Comparison of ENCODE assay signal across 8 cellular contexts in the genomic region with DNA sequence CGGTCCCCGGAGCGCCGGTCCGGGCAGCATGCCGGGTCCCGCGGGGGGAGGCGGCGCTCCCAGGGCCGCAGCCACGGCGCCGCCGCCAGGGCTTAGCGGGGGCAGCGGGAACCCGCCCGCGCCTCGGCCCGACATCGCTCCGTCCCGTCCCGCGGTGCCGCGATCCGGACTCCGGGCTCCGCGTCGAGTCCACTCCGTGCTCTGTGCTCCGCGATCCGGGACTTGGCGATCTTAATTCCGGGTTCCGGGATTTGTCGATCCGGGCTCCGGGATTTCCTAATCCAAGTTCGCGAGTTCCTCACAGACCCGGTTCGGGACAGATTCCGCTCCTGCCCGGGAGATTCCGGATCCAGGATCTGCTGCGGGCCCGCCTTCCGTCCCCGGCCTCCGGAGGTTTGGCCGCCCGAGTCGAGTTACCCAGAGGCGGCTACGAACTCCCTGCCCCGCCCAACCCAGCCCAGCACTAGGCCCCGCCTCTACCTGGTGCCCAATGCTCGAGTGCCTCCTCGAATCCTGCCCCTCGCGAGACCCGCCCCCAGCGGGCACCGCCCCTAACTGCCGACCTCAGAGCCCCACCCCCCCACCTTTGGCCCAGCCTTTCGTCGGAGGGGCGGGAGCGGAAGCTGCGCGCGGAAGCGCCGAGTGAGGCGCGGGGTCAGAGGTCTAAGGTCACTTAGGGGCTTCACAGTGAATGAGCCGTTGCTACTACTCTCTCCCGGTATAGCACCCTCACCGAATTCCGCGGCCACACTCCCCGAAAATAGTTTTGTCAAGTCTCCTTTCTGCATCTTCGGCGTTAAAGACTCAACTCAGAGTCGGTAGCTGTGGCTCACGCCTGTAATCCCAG.
DNase-seq lines count a peak whose midpoint lies in the region; ATAC-seq lines count a peak whose summit lies in the region.

A gene (minus strand): TSS at position 146 of the 847 bp plus-strand sequence. CDS start 11 bp downstream, at position 135.

- H3K9me3 Mint-ChIP-seq in central memory CD8-positive, alpha-beta T cell, result no peaks in the 10 kb centered on the region

- peaks cover 16% of the 10 kb centered on the region for H3K36me3 Mint-ChIP-seq in central memory CD8-positive, alpha-beta T cell (ENCODE audit: insufficient read depth)

- peak within 1 kb of the TSS; percentile 93 for H3K27ac Mint-ChIP-seq in central memory CD8-positive, alpha-beta T cell (ENCODE audit: low read depth)

- DNase-seq in AG08396 (ENCODE audit: low spot score) (peak; percentile 98), NCI-H345 treated with DMSO at 0.1 percent for 48 hours (lab: John Stamatoyannopoulos, UW; ENCODE audit: unreplicated experiment) (peak; percentile 91), iris pigment epithelial cell (ENCODE audit: low read depth) (peak; percentile 100)
- peak; percentile 96 for DNase-seq in activated CD4-positive, CD25-positive, alpha-beta regulatory T cell treated with anti-CD3 and anti-CD28 coated beads, Interleukin-2, amount 50 U/mL, for 16 hours (ENCODE audit: low read depth, low spot score)
- peak; percentile 97 for DNase-seq in central memory CD8-positive, alpha-beta T cell (ENCODE audit: low spot score in 2 of 2)
- DNase-seq in stimulated activated CD4-positive, alpha-beta T cell treated with anti-CD3 and anti-CD28 coated beads, Interleukin-12 subunit alpha, Interleukin-12 subunit beta, amount 100 ng/mL, for 4 hours, result peak; percentile 99

- peak; percentile 78 for ATAC-seq in GM19025 (IDR thresholded peaks at IDR 0.05; ENCODE audit: low read depth, unreplicated experiment)
- ATAC-seq in HG03342 (IDR thresholded peaks at IDR 0.05; ENCODE audit: unreplicated experiment), result peak; percentile 73
- ATAC-seq in central memory CD8-positive, alpha-beta T cell (replicated peaks; ENCODE audit: extremely low read depth, poor library complexity, severe bottlenecking), result peak; percentile 91

- peak within 1 kb of the TSS; percentile 93 for H3K4me3 Mint-ChIP-seq in central memory CD8-positive, alpha-beta T cell

- H3K4me1 Mint-ChIP-seq in central memory CD8-positive, alpha-beta T cell, result peaks cover 36% of the 10 kb centered on the region

- no peaks in the 10 kb centered on the region for H3K27me3 Mint-ChIP-seq in central memory CD8-positive, alpha-beta T cell

Comparison
In these comparisons a context has a peak if more than half of its experiments do, and no peak if none do; other contexts are left out.
1. Peak in every context shown above with its lines: DNase-seq and ATAC-seq.